In genomic region chr1:223031690-223032601, GRCh38 we compare ENCODE assay signal across 11 cellular contexts.
DNase-seq lines count a peak whose midpoint lies in the region; ATAC-seq and TF ChIP-seq lines count a peak whose summit lies in the region.
"Had no signal": no experiment of that assay in that cellular context is flagged by ENCODE, and none has a peak within 500 bp of the region (broad histone marks: within the 10 kb centered on the region; RNA-seq: fewer than 3 reads in every experiment).

No MANE protein-coding gene starts in this region.

- WGBS in iPS DF 6.9 (ENCODE audit: insufficient coverage, insufficient read length), result no CpG with 5 or more reads among the region's 11 CpGs

- peaks cover 23% of the 10 kb centered on the region for H3K27me3 Mint-ChIP-seq in GM23338 (ENCODE audit: insufficient read depth, low read depth, poor library complexity)

- H3K9me3 Mint-ChIP-seq in GM23338, result peaks cover 10% of the 10 kb centered on the region; the same call in 2 of the 3 replicates
- H3K9me3 Mint-ChIP-seq: activated naive CD8-positive, alpha-beta T cell treated with anti-CD3 and anti-CD28 coated beads, Interleukin-2, amount 10 ng/mL, durations not matched to agents 7 days and 5 days had no signal

- peaks cover 67% of the 10 kb centered on the region for H3K4me1 Mint-ChIP-seq in GM23338
- H3K4me1 Mint-ChIP-seq: activated naive CD8-positive, alpha-beta T cell treated with anti-CD3 and anti-CD28 coated beads, Interleukin-2, amount 10 ng/mL, durations not matched to agents 7 days and 5 days had no signal

- H3K36me3 Mint-ChIP-seq in GM23338 (ENCODE audit: low read depth), result peaks cover 39% of the 10 kb centered on the region
- H3K36me3 Mint-ChIP-seq: activated naive CD8-positive, alpha-beta T cell treated with anti-CD3 and anti-CD28 coated beads, Interleukin-2, amount 10 ng/mL, durations not matched to agents 7 days and 5 days had no signal

- ATAC-seq in GM23338 (no peak), HG02798 (IDR thresholded peaks at IDR 0.05; ENCODE audit: poor library complexity, unreplicated experiment) (no peak)

- H3K27ac ChIP-seq in GM23338 (ENCODE audit: low read depth) (peak overlapping the region; percentile 99), breast epithelium (peak overlapping the region; percentile 21 to 61), iPS DF 6.9 (ENCODE audit: low read length) (peak overlapping the region; percentile 100)

- H4K20me1 ChIP-seq in GM23338 (replicated peaks; ENCODE audit: insufficient read depth), result no peaks in the 10 kb centered on the region

- peak overlapping the region; percentile 45 for H3K4me3 Mint-ChIP-seq in GM23338
- H3K4me3 Mint-ChIP-seq: activated naive CD8-positive, alpha-beta T cell treated with anti-CD3 and anti-CD28 coated beads, Interleukin-2, amount 10 ng/mL, durations not matched to agents 7 days and 5 days had no signal

- H3F3A ChIP-seq in GM23338 (replicated peaks; ENCODE audit: low read depth), result peaks cover 13% of the 10 kb centered on the region

- H3K27ac Mint-ChIP-seq in GM23338, result peak overlapping the region; percentile 100
- H3K27ac Mint-ChIP-seq: activated naive CD8-positive, alpha-beta T cell treated with anti-CD3 and anti-CD28 coated beads, Interleukin-2, amount 10 ng/mL, durations not matched to agents 7 days and 5 days had no signal

- DNase-seq in GM23338 (ENCODE audit: low spot score) (no peak), breast epithelium (ENCODE audit: low spot score in 2 of 2) (no peak), iPS DF 6.9 (ENCODE audit: low read depth, low spot score) (no peak), stromal cell of bone marrow (ENCODE audit: low read depth) (peak; percentile 94), SW480 (ENCODE audit: low spot score) (no peak), NCI-H2227 treated with DMSO at 0.1 percent for 48 hours (lab: John Stamatoyannopoulos, UW) (no peak)
- DNase-seq in activated naive CD4-positive, alpha-beta T cell treated with anti-CD3 and anti-CD28 coated beads, Interleukin-2, amount 50 U/mL, for 16 hours, result no peak
- DNase-seq: activated CD4-positive, alpha-beta T cell treated with anti-CD3 and anti-CD28 coated beads, Interleukin-2, amount 50 U/mL, for 4 hours; activated naive CD8-positive, alpha-beta T cell treated with anti-CD3 and anti-CD28 coated beads, Interleukin-2, amount 10 ng/mL, durations not matched to agents 7 days and 5 days; retina had no signal

- TF ChIP-seq POLR2A in breast epithelium (IDR thresholded peaks at IDR 0.05), result no peak

- intact Hi-C loops in breast epithelium (cut with DNase I; ENCODE audit: low total_unique reads), result no loop called here

- H3K4me1 ChIP-seq in GM23338 (ENCODE audit: insufficient read depth) (peaks cover 49% of the 10 kb centered on the region), breast epithelium (no peaks in the 10 kb centered on the region), iPS DF 6.9 (ENCODE audit: control insufficient read depth, insufficient read depth, low read length) (peaks cover 11% of the 10 kb centered on the region; the same call in 1 of the 2 replicates)

- H3K36me3 ChIP-seq in GM23338 (ENCODE audit: insufficient read depth), result peaks cover 4% of the 10 kb centered on the region; the same call in 1 of the 2 replicates
- no peaks in the 10 kb centered on the region for H3K36me3 ChIP-seq in breast epithelium
- H3K36me3 ChIP-seq in iPS DF 6.9 (ENCODE audit: control insufficient read depth, insufficient read depth, low read length), result no peaks in the 10 kb centered on the region

- H2AFZ ChIP-seq in GM23338, result no peak overlapping the region

- 0 out of 2 replicates have a peak, but pooled peaks cover 7% of the 10 kb centered on the region for H3K9me2 ChIP-seq in GM23338 (ENCODE audit: insufficient read depth)

- H3K27me3 ChIP-seq in GM23338 (ENCODE audit: insufficient read depth) (no peaks in the 10 kb centered on the region), breast epithelium (no peaks in the 10 kb centered on the region), iPS DF 6.9 (ENCODE audit: control insufficient read depth, insufficient read depth, low read length) (no peaks in the 10 kb centered on the region)

- peak overlapping the region; percentile 71 for H3K4me2 ChIP-seq in GM23338

- H3K4me3 ChIP-seq in GM23338 (peak overlapping the region; percentile 80; the same call in 1 of the 2 replicates), breast epithelium (no peak overlapping the region), iPS DF 6.9 (ENCODE audit: low read length) (no peak overlapping the region)

- H3K79me2 ChIP-seq in GM23338 (replicated peaks; ENCODE audit: insufficient read depth), result peaks cover 50% of the 10 kb centered on the region

- H3K9me3 ChIP-seq in breast epithelium, result no peaks in the 10 kb centered on the region
- H3K9me3 ChIP-seq in iPS DF 6.9 (ENCODE audit: control insufficient read depth, insufficient read depth, low read length), result no peaks in the 10 kb centered on the region

- no peak for TF ChIP-seq CTCF in GM23338 (conservative IDR thresholded peaks at IDR 0.05; ENCODE audit: low read depth in 2 of 2)
- no peak for TF ChIP-seq CTCF in breast epithelium (IDR thresholded peaks at IDR 0.05)

TF ChIP-seq in GM23338, 12 proteins besides CTCF, POLR2A, EP300 and RAD21:
- TF ChIP-seq CREB1 (CRISPR knock-in tag; IDR thresholded peaks at IDR 0.05; ENCODE audit: low read depth) (no peak), POLR2AphosphoS5 (IDR thresholded peaks at IDR 0.05; ENCODE audit: low read depth) (0 out of 2 replicates have a peak, but pooled peaks have one; percentile 18)

Comparison
In these comparisons a context has a peak if more than half of its experiments do, and no peak if none do; other contexts are left out.
1. H3K27ac ChIP-seq: peak in every context shown above with its lines; median percentile 100 in iPS DF 6.9; 99 in GM23338; 41 in breast epithelium.